ENCODE assay signal across 11 cellular contexts in the genomic region with DNA sequence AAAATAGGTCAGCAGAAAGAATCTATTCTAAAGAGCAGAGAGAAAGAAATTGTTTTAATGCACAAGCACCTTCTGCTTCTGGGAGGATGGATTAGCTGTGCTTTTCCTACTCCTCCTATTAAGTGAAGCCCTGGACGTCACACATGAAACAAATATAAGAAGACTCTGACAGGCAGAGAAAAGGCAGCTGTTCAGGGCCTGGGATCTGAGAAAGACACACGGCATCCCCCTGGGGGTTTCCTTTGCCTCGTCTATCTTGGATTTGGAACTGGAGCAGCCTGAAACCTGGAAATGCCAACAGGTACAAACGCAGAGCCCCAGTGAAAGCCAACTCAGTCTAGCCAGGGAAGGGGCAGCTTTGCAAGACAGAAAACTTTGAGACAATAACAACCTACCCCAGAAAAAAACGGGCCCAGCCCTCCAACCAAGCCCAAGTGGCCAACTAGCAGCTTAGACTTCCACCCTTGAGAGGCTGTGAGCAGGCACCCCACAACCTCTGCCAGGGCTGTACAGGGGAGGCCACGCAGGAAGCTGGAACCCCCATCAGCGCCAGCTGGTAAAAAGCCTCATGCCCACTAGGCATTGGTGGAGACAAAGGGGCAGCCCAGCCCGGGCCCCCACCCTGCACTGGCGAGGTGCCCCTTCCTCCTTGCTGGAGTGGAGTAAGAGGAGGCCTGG. TPM values are rescaled to one million over a fixed set of nuclear protein-coding genes. Genes with fewer than 3 reads are reported as not detected.
DNase-seq lines count a peak whose midpoint lies in the region; ATAC-seq lines count a peak whose summit lies in the region.
"Had no signal": no experiment of that assay in that cellular context is flagged by ENCODE, and none has a peak within 500 bp of the region (broad histone marks: within the 10 kb centered on the region; RNA-seq: fewer than 3 reads in every experiment).

No MANE protein-coding gene starts in this region.

- H3K9me3 Mint-ChIP-seq in activated naive CD4-positive, alpha-beta T cell treated with anti-CD3 and anti-CD28 coated beads for 36 hours: no peaks in the 10 kb centered on the region
- no peaks in the 10 kb centered on the region for H3K9me3 Mint-ChIP-seq in activated naive CD8-positive, alpha-beta T cell (ENCODE audit: low read depth)
- no peaks in the 10 kb centered on the region for H3K9me3 Mint-ChIP-seq in immature natural killer cell

- no peak for DNase-seq in activated naive CD4-positive, alpha-beta T cell treated with anti-CD3 and anti-CD28 coated beads for 36 hours
- no peak for DNase-seq in activated naive CD4-positive, alpha-beta T cell treated with Interleukin-2 at 50 U/mL for 16 hours
- DNase-seq in immature natural killer cell (no peak), HuH-7.5 (ENCODE audit: low spot score) (no peak)
- DNase-seq: activated CD8-positive, alpha-beta memory T cell treated with anti-CD3 and anti-CD28 coated beads, Interleukin-2, amount 50 U/mL, for 48 hours; NCI-H774 had no signal

- ATAC-seq in GM18870 (IDR thresholded peaks at IDR 0.05; ENCODE audit: unreplicated experiment): no peak
- no peak for ATAC-seq in HG02571 (IDR thresholded peaks at IDR 0.05; ENCODE audit: unreplicated experiment)

- H3K4me3 Mint-ChIP-seq in activated naive CD4-positive, alpha-beta T cell treated with anti-CD3 and anti-CD28 coated beads for 36 hours: no peak overlapping the region
- H3K4me3 Mint-ChIP-seq in activated naive CD8-positive, alpha-beta T cell: peak overlapping the region; percentile 51
- H3K4me3 Mint-ChIP-seq in immature natural killer cell: peak overlapping the region in 1 of 5 donors; percentile 55

- CTCF ChIA-PET in activated naive CD4-positive, alpha-beta T cell treated with anti-CD3 and anti-CD28 coated beads for 36 hours (lab: Charles Lee): interaction anchor here (1.1 to 1.5 kb wide), 2 partner anchors 68 to 72 kb away, joined by 3 to 6 read pairs; no protein-coding TSS in a partner anchor

- H3K36me3 Mint-ChIP-seq in activated naive CD4-positive, alpha-beta T cell treated with anti-CD3 and anti-CD28 coated beads for 36 hours (ENCODE audit: low read depth): peaks cover 11% of the 10 kb centered on the region
- peaks cover 2% of the 10 kb centered on the region for H3K36me3 Mint-ChIP-seq in activated naive CD8-positive, alpha-beta T cell
- peaks cover 0 to 3% (median 0%) of the 10 kb centered on the region in 3 donors for H3K36me3 Mint-ChIP-seq in immature natural killer cell

- peaks cover 0 to 5% of the 10 kb centered on the region in 2 donors for H3K36me3 ChIP-seq in stomach smooth muscle (ENCODE audit: control insufficient read depth in 2 of 2, insufficient read depth in 2 of 2, low read length in 2 of 2)

- no peaks in the 10 kb centered on the region for H3K27me3 ChIP-seq in stomach smooth muscle (ENCODE audit: control insufficient read depth in 1 of 2, insufficient read depth in 2 of 2, low read length in 2 of 2)

- H3K27me3 Mint-ChIP-seq in activated naive CD4-positive, alpha-beta T cell treated with anti-CD3 and anti-CD28 coated beads for 36 hours (ENCODE audit: low read depth): no peaks in the 10 kb centered on the region
- H3K27me3 Mint-ChIP-seq in activated naive CD8-positive, alpha-beta T cell: no peaks in the 10 kb centered on the region
- H3K27me3 Mint-ChIP-seq in immature natural killer cell (ENCODE audit: low read depth in 3 of 3): peaks cover 0 to 5% (median 1%) of the 10 kb centered on the region in 3 donors

- peak overlapping the region; percentile 26 for H3K27ac Mint-ChIP-seq in activated naive CD4-positive, alpha-beta T cell treated with anti-CD3 and anti-CD28 coated beads for 36 hours
- H3K27ac Mint-ChIP-seq in activated naive CD8-positive, alpha-beta T cell: peak overlapping the region; percentile 90
- H3K27ac Mint-ChIP-seq in immature natural killer cell: peak overlapping the region; percentile 51 to 86 (median 74)

- H3K4me3 ChIP-seq in stomach smooth muscle (ENCODE audit: low read length in 2 of 2): no peak overlapping the region
- H3K4me3 ChIP-seq: skin epidermis had no signal

- H3K4me1 ChIP-seq in stomach smooth muscle (ENCODE audit: control insufficient read depth, insufficient read depth, low read length): peaks cover 51% of the 10 kb centered on the region

- peaks cover 55% of the 10 kb centered on the region for H3K4me1 Mint-ChIP-seq in activated naive CD4-positive, alpha-beta T cell treated with anti-CD3 and anti-CD28 coated beads for 36 hours (ENCODE audit: low read depth)
- peaks cover 50% of the 10 kb centered on the region for H3K4me1 Mint-ChIP-seq in activated naive CD8-positive, alpha-beta T cell (ENCODE audit: low read depth)
- peaks cover 64 to 79% of the 10 kb centered on the region in 2 donors for H3K4me1 Mint-ChIP-seq in immature natural killer cell

- peak overlapping the region; percentile 55 for H3K27ac ChIP-seq in stomach smooth muscle (ENCODE audit: low read length)

- H3K9ac ChIP-seq in stomach smooth muscle (ENCODE audit: low read length in 2 of 2): no peak overlapping the region

- H3K9me3 ChIP-seq in stomach smooth muscle (ENCODE audit: control insufficient read depth in 2 of 2, low read length in 2 of 2): no peaks in the 10 kb centered on the region

- intact Hi-C loops in activated naive CD4-positive, alpha-beta T cell treated with anti-CD3 and anti-CD28 coated beads for 36 hours (cut with micrococcal nuclease): no loop called here

RNA-seq across cellular contexts. Expression of a gene that starts 7.3 kb away (rescaled TPM):
- total RNA-seq in activated naive CD4-positive, alpha-beta T cell treated with anti-CD3 and anti-CD28 coated beads for 36 hours: 10 to 100 TPM; 32.6 to 34.9 TPM
- 10 to 100 TPM; 31.1 to 59.4 (median 38.9) TPM for polyA plus RNA-seq in immature natural killer cell

RNA-seq across cellular contexts. Expression of a gene that starts 31.7 kb away (rescaled TPM):
- total RNA-seq in activated naive CD4-positive, alpha-beta T cell treated with anti-CD3 and anti-CD28 coated beads for 36 hours: 10 to 100 TPM; 20.1 to 21.4 TPM
- polyA plus RNA-seq in immature natural killer cell: 10 to 100 TPM; 20.6 to 28.0 (median 24.0) TPM

Comparison
In these comparisons a context has a peak if more than half of its experiments do, and no peak if none do; other contexts are left out.
1. H3K27ac Mint-ChIP-seq: peak in every context shown above with its lines; median percentile 90 in activated naive CD8-positive, alpha-beta T cell; 74 in immature natural killer cell; 26 in activated naive CD4-positive, alpha-beta T cell treated with anti-CD3 and anti-CD28 coated beads for 36 hours.